8 cellular contexts compared by ENCODE assay signal in the genomic region with DNA sequence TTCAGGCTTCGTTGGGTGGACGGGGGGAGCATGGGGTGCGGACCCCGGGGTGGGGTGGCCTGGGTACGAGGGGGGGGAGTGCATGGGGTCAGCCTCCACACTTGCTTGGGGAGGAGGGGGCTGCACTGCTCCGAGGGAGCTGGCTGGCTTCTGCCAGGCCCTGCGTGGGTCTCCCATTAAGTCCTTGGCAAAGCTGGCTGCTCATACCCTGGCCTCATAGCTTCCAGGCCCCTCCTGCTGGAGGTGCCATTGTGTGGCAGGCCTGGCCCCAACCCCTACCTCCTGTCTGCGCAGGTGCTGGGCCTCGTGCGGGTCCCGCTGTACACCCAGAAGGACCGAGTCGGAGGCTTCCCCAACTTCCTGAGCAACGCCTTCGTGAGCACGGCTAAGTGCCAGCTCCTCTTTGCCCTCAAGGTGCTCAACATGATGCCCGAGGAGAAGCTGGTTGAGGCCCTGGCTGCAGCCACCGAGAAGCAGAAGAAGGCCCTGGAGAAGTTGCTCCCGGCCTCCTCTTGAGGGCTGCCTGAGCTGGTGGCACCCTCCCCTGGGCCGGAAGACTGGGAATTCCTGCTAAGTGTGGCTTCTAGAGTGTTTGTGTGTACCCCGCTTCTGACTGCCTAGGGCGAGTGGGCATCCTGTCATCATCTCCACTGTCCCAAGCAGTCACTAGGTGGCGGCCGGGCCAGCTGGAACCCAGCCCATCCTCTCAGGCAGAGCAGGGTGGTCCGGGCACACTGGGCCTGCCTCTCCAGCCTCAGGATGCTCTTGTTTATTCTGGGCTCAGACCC. TPM values are rescaled to one million over a fixed set of nuclear protein-coding genes. Genes with fewer than 3 reads are reported as not detected.
DNase-seq lines count a peak whose midpoint lies in the region; ATAC-seq and TF ChIP-seq lines count a peak whose summit lies in the region.

No MANE protein-coding gene starts in this region.

- no peaks in the 10 kb centered on the region for H3K9me3 Mint-ChIP-seq in activated CD4-positive, alpha-beta memory T cell treated with anti-CD3 and anti-CD28 coated beads for 36 hours

- ATAC-seq in psoas muscle (peak in 1 of 4 donors; percentile 17), HG03520 (IDR thresholded peaks at IDR 0.05; ENCODE audit: unreplicated experiment) (no peak)

- WGBS in psoas muscle, 3 donors = 44 to 58% (median 52%) methylated on average over 23 to 25 of the region's 25 CpGs

- peak overlapping the region; percentile 81 for H3K4me3 ChIP-seq in GM12865 (ENCODE audit: low read depth, low read length)
- H3K4me3 ChIP-seq in psoas muscle = peak overlapping the region; percentile 92

- H3K9me3 ChIP-seq in psoas muscle = no peaks in the 10 kb centered on the region

- DNase-seq in GM12865 (ENCODE audit: low read depth) (no peak), head of caudate nucleus (peak in 40 of 42 donors; percentile 45 to 86 (median 66)), psoas muscle (peak; percentile 56 to 77), DMS 273 treated with DMSO at 0.1 percent for 48 hours (lab: John Stamatoyannopoulos, UW) (no peak), D341Med (ENCODE audit: low spot score) (no peak)
- no peak for DNase-seq in activated CD4-positive, alpha-beta memory T cell treated with anti-CD3 and anti-CD28 coated beads for 36 hours
- no peak for DNase-seq in stimulated activated CD4-positive, alpha-beta T cell treated with anti-CD3 and anti-CD28 coated beads, Interleukin-2, amount 100 ng/mL, for 48 hours

- H3K36me3 ChIP-seq in psoas muscle (ENCODE audit: insufficient read depth in 1 of 2, low read depth in 1 of 2) = peaks cover 0 to 47% of the 10 kb centered on the region in 2 donors

- peak overlapping the region; percentile 36 for H3K27ac ChIP-seq in psoas muscle

- CTCF ChIA-PET in activated CD4-positive, alpha-beta memory T cell treated with anti-CD3 and anti-CD28 coated beads for 36 hours (lab: Charles Lee) = interaction anchor here (1.4 kb wide), 1 partner anchor 44 kb away, joined by 5 read pairs; no protein-coding TSS in a partner anchor

- H3K27ac Mint-ChIP-seq in activated CD4-positive, alpha-beta memory T cell treated with anti-CD3 and anti-CD28 coated beads for 36 hours = peak overlapping the region; percentile 45

- TF ChIP-seq CTCF in GM12865 (IDR thresholded peaks at IDR 0.05; ENCODE audit: insufficient read depth, low read depth, low read length, missing control alignments) = no peak
- TF ChIP-seq CTCF in psoas muscle (IDR thresholded peaks at IDR 0.05) = no peak

- no peaks in the 10 kb centered on the region for H3K27me3 Mint-ChIP-seq in activated CD4-positive, alpha-beta memory T cell treated with anti-CD3 and anti-CD28 coated beads for 36 hours

- intact Hi-C loops in activated CD4-positive, alpha-beta memory T cell treated with anti-CD3 and anti-CD28 coated beads for 36 hours (cut with micrococcal nuclease) = loop anchor here (5.0 kb wide), 1 partner anchor 402 kb away; a partner anchor contains a TSS
- intact Hi-C loops in head of caudate nucleus (cut with DNase I) (loop anchor here (5.0 kb wide), 1 partner anchor 262 kb away; a partner anchor contains a TSS), psoas muscle (cut with DNase I) (loop anchor here in 1 of 2 donors (10.0 kb wide), 1 partner anchor 260 kb away; a partner anchor contains a TSS)

- POLR2A ChIA-PET in activated CD4-positive, alpha-beta memory T cell treated with anti-CD3 and anti-CD28 coated beads for 36 hours (lab: Charles Lee) = interaction anchor here (0.6 to 1.9 kb wide), 4 partner anchors 18 to 279 kb away, joined by 3 to 7 read pairs (median 4); a partner anchor contains a TSS

- peaks cover 5% of the 10 kb centered on the region for H3K36me3 Mint-ChIP-seq in activated CD4-positive, alpha-beta memory T cell treated with anti-CD3 and anti-CD28 coated beads for 36 hours

- peaks cover 11% of the 10 kb centered on the region for H3K4me1 ChIP-seq in psoas muscle

- H3K4me3 Mint-ChIP-seq in activated CD4-positive, alpha-beta memory T cell treated with anti-CD3 and anti-CD28 coated beads for 36 hours = peak overlapping the region; percentile 79

- H3K4me1 Mint-ChIP-seq in activated CD4-positive, alpha-beta memory T cell treated with anti-CD3 and anti-CD28 coated beads for 36 hours (ENCODE audit: low read depth) = peaks cover 13% of the 10 kb centered on the region

- H3K27me3 ChIP-seq in psoas muscle (ENCODE audit: insufficient read depth in 3 of 3, low read length in 2 of 3) = no peaks in the 10 kb centered on the region

RNA-seq across cellular contexts. Expression of a gene that starts 1.5 kb away (rescaled TPM):
- total RNA-seq in activated CD4-positive, alpha-beta memory T cell treated with anti-CD3 and anti-CD28 coated beads for 36 hours = 10 to 100 TPM; 22.2 to 23.6 TPM
- total RNA-seq in psoas muscle = 10 to 100 TPM in 1 of 4 donors, 1 to 10 TPM in 3; 6.3 to 20.2 (median 8.4) TPM
- polyA plus RNA-seq in psoas muscle = 1 to 10 TPM; 6.6 to 9.7 (median 7.4) TPM

RNA-seq across cellular contexts. Expression of a gene that starts 39.2 kb away (rescaled TPM):
- 10 to 100 TPM; 11.7 to 13.3 TPM for total RNA-seq in activated CD4-positive, alpha-beta memory T cell treated with anti-CD3 and anti-CD28 coated beads for 36 hours
- total RNA-seq in psoas muscle = 1 to 10 TPM; 5.2 to 9.1 (median 7.4) TPM
- polyA plus RNA-seq in psoas muscle = 10 to 100 TPM; 10.7 to 15.0 (median 14.2) TPM

RNA-seq across cellular contexts. Expression of a gene that starts 39.5 kb away (rescaled TPM):
- under 1 TPM in 1 of 2 experiments, not detected in 1; 0.31 TPM for total RNA-seq in activated CD4-positive, alpha-beta memory T cell treated with anti-CD3 and anti-CD28 coated beads for 36 hours
- 1 to 10 TPM in 1 of 4 donors, under 1 TPM in 2, not detected in 1; 0.42 to 1.1 (median 0.71) TPM for total RNA-seq in psoas muscle
- 1 to 10 TPM; 1.2 to 2.1 (median 1.8) TPM for polyA plus RNA-seq in psoas muscle

Comparison
In these comparisons a context has a peak if more than half of its experiments do, and no peak if none do; other contexts are left out.
1. DNase-seq: peak in head of caudate nucleus (40 of 42) and psoas muscle (2 of 2); none in GM12865 (single experiment), activated CD4-positive, alpha-beta memory T cell treated with anti-CD3 and anti-CD28 coated beads for 36 hours (single experiment), stimulated activated CD4-positive, alpha-beta T cell treated with anti-CD3 and anti-CD28 coated beads, Interleukin-2, amount 100 ng/mL, for 48 hours (0 of 2), DMS 273 treated with DMSO at 0.1 percent for 48 hours (single experiment) and D341Med (single experiment).